9 cellular contexts compared by ENCODE assay signal in genomic region chr4:89836031-89836777, GRCh38. TPM values are rescaled to one million over a fixed set of nuclear protein-coding genes. Genes with fewer than 3 reads are reported as not detected.
DNase-seq lines count a peak whose midpoint lies in the region; ATAC-seq and TF ChIP-seq lines count a peak whose summit lies in the region.
"Had no signal": no experiment of that assay in that cellular context is flagged by ENCODE, and none has a peak within 500 bp of the region (broad histone marks: within the 10 kb centered on the region; RNA-seq: fewer than 3 reads in every experiment).

No MANE protein-coding gene starts in this region.

- ATAC-seq in GM21723 (IDR thresholded peaks at IDR 0.05; ENCODE audit: unreplicated experiment), result no peak
- ATAC-seq in HG02973 (IDR thresholded peaks at IDR 0.05; ENCODE audit: unreplicated experiment), result no peak
- ATAC-seq in GM18907 (IDR thresholded peaks at IDR 0.05; ENCODE audit: unreplicated experiment), result no peak
- no peak for ATAC-seq in HG02884 (IDR thresholded peaks at IDR 0.05; ENCODE audit: unreplicated experiment)

- H3K27ac ChIP-seq in esophagus squamous epithelium, result peak overlapping the region in 3 of 4 donors; percentile 49 to 72 (median 68)
- H3K27ac ChIP-seq: KMS-11 had no signal

- no peaks in the 10 kb centered on the region for H3K9me3 ChIP-seq in esophagus squamous epithelium
- H3K9me3 ChIP-seq in neuron (ENCODE audit: low read length), result no peaks in the 10 kb centered on the region

- intact Hi-C loops in esophagus squamous epithelium (cut with DNase I), result no loop called here

- no peak for TF ChIP-seq CTCF in esophagus squamous epithelium (IDR thresholded peaks at IDR 0.05)

- 2 to 3% methylated on average over 19 to 28 of the region's 34 CpGs for whole genome bisulfite sequencing in esophagus squamous epithelium, 2 donors

- H3K27me3 ChIP-seq in esophagus squamous epithelium (peaks cover 0 to 74% (median 3%) of the 10 kb centered on the region in 4 donors), neuron (ENCODE audit: insufficient read depth, low read length) (no peaks in the 10 kb centered on the region)

- H3K4me3 ChIP-seq in GM08714 (ENCODE audit: low read length) (0 out of 2 replicates have a peak overlapping the region, but pooled peaks have one; percentile 60), esophagus squamous epithelium (peak overlapping the region; percentile 39 to 78 (median 62)), neuron (ENCODE audit: low read length) (peak overlapping the region; percentile 72)

- TF ChIP-seq POLR2A in esophagus squamous epithelium (IDR thresholded peaks at IDR 0.05), result no peak

- H3K36me3 ChIP-seq in esophagus squamous epithelium, result no peaks in the 10 kb centered on the region
- no peaks in the 10 kb centered on the region for H3K36me3 ChIP-seq in neuron (ENCODE audit: insufficient read depth, low read length)

- DNase-seq in SK-N-DZ (ENCODE audit: low spot score) (peak; percentile 21), esophagus squamous epithelium (lab: John Stamatoyannopoulos, UW) (no peak)

- H3K4me1 ChIP-seq in esophagus squamous epithelium (peaks cover 0 to 33% (median 6%) of the 10 kb centered on the region in 3 donors), neuron (ENCODE audit: insufficient read depth, low read length) (peaks cover 8% of the 10 kb centered on the region)

- peak overlapping the region; percentile 85 for H2AFZ ChIP-seq in neuron (ENCODE audit: low read depth, low read length)

RNA-seq across cellular contexts. Expression of gene SNCA, which starts 0.8 kb away (rescaled TPM):
- polyA plus RNA-seq in SK-N-DZ (2014; cell fraction: cytosol; rRNA removed), result 16.6 and 23.7 TPM in 2 replicates
- polyA plus RNA-seq in SK-N-DZ (2014; cell fraction: nucleus; rRNA removed), result 10.0 and 16.9 TPM in 2 replicates
- 10 to 100 TPM in 1 of 4 donors, 1 to 10 TPM in 2, under 1 TPM in 1; 0.87 to 16.3 (median 5.3) TPM for total RNA-seq in esophagus squamous epithelium

RNA-seq across cellular contexts. Expression of gene MMRN1, which starts 58.5 kb away (rescaled TPM):
- 0.05 and 0.09 TPM in 2 replicates for polyA plus RNA-seq in SK-N-DZ (2014; cell fraction: cytosol; rRNA removed)
- 1.2 TPM in 1 of 2 replicates, not detected in the other for polyA plus RNA-seq in SK-N-DZ (2014; cell fraction: nucleus; rRNA removed)
- total RNA-seq in esophagus squamous epithelium, result 10 to 100 TPM in 2 of 4 donors, 1 to 10 TPM in 1, under 1 TPM in 1; 0.80 to 58.0 (median 14.8) TPM
